25 cellular contexts compared by ENCODE assay signal in the genomic region with DNA sequence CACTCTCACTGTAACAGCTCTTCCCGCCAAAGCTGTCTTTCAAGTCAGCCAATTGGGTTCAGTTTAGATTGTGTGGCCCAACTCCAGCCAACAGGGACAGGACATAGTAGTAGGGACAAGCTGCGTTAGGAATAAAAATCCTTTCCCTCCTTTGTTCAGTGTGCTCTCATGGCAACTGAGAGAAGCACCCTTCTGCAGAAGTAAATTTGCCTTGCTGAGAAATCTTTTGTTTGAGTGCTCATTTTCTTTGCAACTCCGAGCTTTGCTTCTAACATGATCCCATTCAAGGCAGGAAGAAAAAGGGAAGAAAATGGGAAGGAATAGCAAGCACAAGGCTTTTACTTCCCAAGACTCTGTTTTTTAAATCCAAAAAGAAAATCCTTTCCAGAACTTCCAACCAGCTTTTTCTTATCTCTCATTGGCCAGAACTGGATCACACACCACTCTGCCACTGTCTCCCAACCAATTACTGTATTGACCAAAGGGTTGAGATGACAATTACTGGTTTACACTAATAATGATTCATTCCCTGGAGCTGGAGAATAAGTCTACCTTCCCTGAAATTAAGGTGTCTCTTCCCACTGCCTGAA. TPM values are rescaled to one million over a fixed set of nuclear protein-coding genes. Genes with fewer than 3 reads are reported as not detected.
DNase-seq lines count a peak whose midpoint lies in the region; ATAC-seq, FAIRE-seq and TF ChIP-seq lines count a peak whose summit lies in the region.
"Had no signal": no experiment of that assay in that cellular context is flagged by ENCODE, and none has a peak within 500 bp of the region (broad histone marks: within the 10 kb centered on the region; RNA-seq: fewer than 3 reads in every experiment).

No MANE protein-coding gene starts in this region.

- no peak overlapping the region for H3K4me3 ChIP-seq in GM12878
- H3K4me3 ChIP-seq in endothelial cell of umbilical vein (replicated peaks in 1 of 3; ENCODE audit: insufficient read depth in 1 of 3, low read depth in 1 of 3, low read length in 3 of 3): no peak overlapping the region
- H3K4me3 ChIP-seq in smooth muscle cell: no peak overlapping the region
- H3K4me3 ChIP-seq: HAP-1 had no signal

- no peaks in the 10 kb centered on the region for H3F3A ChIP-seq in smooth muscle cell (ENCODE audit: low read depth)

- H4K20me1 ChIP-seq in GM12878 (ENCODE audit: control insufficient read depth, insufficient read depth) (no peaks in the 10 kb centered on the region), endothelial cell of umbilical vein (replicated peaks; ENCODE audit: control insufficient read depth, extremely low read depth, insufficient read depth, low read length) (no peaks in the 10 kb centered on the region), smooth muscle cell (ENCODE audit: low read depth) (no peaks in the 10 kb centered on the region)

- CTCF ChIA-PET in GM12878 (lab: Yijun Ruan, JAX): interaction anchor here (1.0 kb wide), 1 partner anchor 89 kb away, joined by 3 read pairs; no protein-coding TSS in a partner anchor
- CTCF ChIA-PET in endothelial cell of umbilical vein (lab: Charles Lee): no interaction called here

- H3K27ac ChIP-seq in GM12878 (ENCODE audit: control insufficient read depth, insufficient read depth): no peak overlapping the region
- H3K27ac ChIP-seq in endothelial cell of umbilical vein (ENCODE audit: insufficient read depth, low read depth, low read length): no peak overlapping the region
- H3K27ac ChIP-seq in smooth muscle cell (ENCODE audit: low read depth): no peak overlapping the region
- H3K27ac ChIP-seq: KMS-11 had no signal

- H3K36me3 Mint-ChIP-seq in naive thymus-derived CD8-positive, alpha-beta T cell: peaks cover 0 to 19% (median 8%) of the 10 kb centered on the region in 3 donors
- H3K36me3 Mint-ChIP-seq: CD4-positive, CD25-positive, alpha-beta regulatory T cell had no signal

- RAD21 ChIA-PET in GM12878 (lab: Charles Lee; ENCODE audit: unreplicated experiment): no interaction called here

- no peak overlapping the region for H3K4me2 ChIP-seq in GM12878 (ENCODE audit: control insufficient read depth, insufficient read depth)
- H3K4me2 ChIP-seq in endothelial cell of umbilical vein (ENCODE audit: insufficient read depth, low read length): no peak overlapping the region
- H3K4me2 ChIP-seq in smooth muscle cell: no peak overlapping the region
- H3K4me2 ChIP-seq: KMS-11 had no signal

- POLR2A ChIA-PET in GM12878 (lab: Charles Lee): no interaction called here
- POLR2A ChIA-PET in endothelial cell of umbilical vein (lab: Charles Lee): no interaction called here
- POLR2A ChIA-PET in naive thymus-derived CD8-positive, alpha-beta T cell (lab: Charles Lee): no interaction called here

- no peak for TF ChIP-seq EP300 in GM12878 (IDR thresholded peaks at IDR 0.05; ENCODE audit: borderline replicate concordance in 1 of 2, control insufficient read depth in 1 of 2, low read depth in 2 of 2, low read length in 2 of 2)

- H3K9me3 ChIP-seq in GM12878 (replicated peaks; ENCODE audit: control insufficient read depth, insufficient read depth, low read length): peaks cover 19% of the 10 kb centered on the region
- no peaks in the 10 kb centered on the region for H3K9me3 ChIP-seq in endothelial cell of umbilical vein (replicated peaks; ENCODE audit: control insufficient read depth, insufficient read depth, low read length)
- no peaks in the 10 kb centered on the region for H3K9me3 ChIP-seq in smooth muscle cell (replicated peaks; ENCODE audit: low read depth)
- H3K9me3 ChIP-seq: BE2C, HAP-1 had no signal

- no peak overlapping the region for H3K4me3 Mint-ChIP-seq in naive thymus-derived CD8-positive, alpha-beta T cell
- H3K4me3 Mint-ChIP-seq: CD4-positive, CD25-positive, alpha-beta regulatory T cell; CD8-positive, alpha-beta memory T cell; HFFc6 had no signal

- TF ChIP-seq CTCF in GM12878 (IDR thresholded peaks at IDR 0.05 in 2 of 3, conservative IDR thresholded peaks at IDR 0.05 in 1 of 3; ENCODE audit: control insufficient read depth in 2 of 3, extremely low read depth in 1 of 3, insufficient read depth in 1 of 3, low read depth in 3 of 3, low read length in 3 of 3): no peak
- TF ChIP-seq CTCF in endothelial cell of umbilical vein (IDR thresholded peaks at IDR 0.05; ENCODE audit: extremely low read depth in 1 of 2, insufficient read depth in 1 of 2, low read depth in 1 of 2, low read length in 2 of 2): no peak
- no peak for TF ChIP-seq CTCF in smooth muscle cell (IDR thresholded peaks at IDR 0.05; ENCODE audit: borderline replicate concordance, insufficient read depth, poor library complexity, severe bottlenecking)

- dilution Hi-C loops in endothelial cell of umbilical vein (cut with MboI; ENCODE audit: extremely low pct_ligation_motif_present, low sequenced_read_pairs): no loop called here

- no peaks in the 10 kb centered on the region for H3K27me3 ChIP-seq in GM12878 (replicated peaks in 1 of 2; ENCODE audit: control insufficient read depth in 2 of 2, insufficient read depth in 2 of 2, low read length in 1 of 2)
- H3K27me3 ChIP-seq in endothelial cell of umbilical vein (ENCODE audit: control insufficient read depth in 2 of 2, insufficient read depth in 2 of 2, low read length in 2 of 2): peaks cover 5 to 19% of the 10 kb centered on the region in 2 experiments
- no peaks in the 10 kb centered on the region for H3K27me3 ChIP-seq in smooth muscle cell (ENCODE audit: low read depth)
- H3K27me3 ChIP-seq: BE2C had no signal

- intact Hi-C loops in GM12878 (cut with micrococcal nuclease; ENCODE audit: unreplicated experiment) (no loop called here), endothelial cell of umbilical vein (cut with micrococcal nuclease) (no loop called here)

- no peaks in the 10 kb centered on the region for H3K9me1 ChIP-seq in endothelial cell of umbilical vein (replicated peaks; ENCODE audit: control insufficient read depth, extremely low read depth, insufficient read depth, low read length)

- in situ Hi-C loops in GM12878 (cut with MboI): no loop called here

- FAIRE-seq in GM12878 (lab: Jason Lieb, UNC): no peak
- FAIRE-seq in endothelial cell of umbilical vein (lab: Jason Lieb, UNC): no peak
- FAIRE-seq: A204.1, GM12892, GM18507, HTR-8/SVneo had no signal

- H3K9ac ChIP-seq in GM12878 (ENCODE audit: control insufficient read depth, insufficient read depth, low read length) (no peak overlapping the region), endothelial cell of umbilical vein (replicated peaks; ENCODE audit: extremely low read depth, insufficient read depth, low read length) (no peak overlapping the region), smooth muscle cell (ENCODE audit: low read depth) (no peak overlapping the region)
- H3K9ac ChIP-seq: KMS-11 had no signal

- H3K4me1 ChIP-seq in GM12878 (ENCODE audit: control insufficient read depth, insufficient read depth, low read length): no peaks in the 10 kb centered on the region
- no peaks in the 10 kb centered on the region for H3K4me1 ChIP-seq in endothelial cell of umbilical vein (ENCODE audit: control insufficient read depth, extremely low read depth, insufficient read depth, low read length)
- H3K4me1 ChIP-seq in smooth muscle cell (ENCODE audit: low read depth): no peaks in the 10 kb centered on the region
- H3K4me1 ChIP-seq: BE2C, HAP-1 had no signal

- no peak for TF ChIP-seq RAD21 in GM12878 (IDR thresholded peaks at IDR 0.05; ENCODE audit: insufficient read depth, low read depth, low read length)

- BruUV-seq in GM12878 (replicated peaks; lab: Mats Ljungman, UMichigan): no TSS peak
- no TSS peak for BruUV-seq in endothelial cell of umbilical vein (replicated peaks; lab: Mats Ljungman, UMichigan)

- H3K4me1 Mint-ChIP-seq in naive thymus-derived CD8-positive, alpha-beta T cell: peaks cover 0 to 15% (median 10%) of the 10 kb centered on the region in 4 donors

- TF ChIP-seq POLR2A in GM12878 (IDR thresholded peaks at IDR 0.05; ENCODE audit: low read depth, low read length): no peak
- TF ChIP-seq POLR2A in endothelial cell of umbilical vein (IDR thresholded peaks at IDR 0.05; ENCODE audit: low read depth, low read length): no peak

- H3K27me3 Mint-ChIP-seq in naive thymus-derived CD8-positive, alpha-beta T cell: peaks cover under 1 to 17% (median 1%) of the 10 kb centered on the region in 5 donors

- H2AFZ ChIP-seq in GM12878 (ENCODE audit: control insufficient read depth, low read depth, low read length): no peak overlapping the region
- no peak overlapping the region for H2AFZ ChIP-seq in endothelial cell of umbilical vein (ENCODE audit: low read depth, low read length)
- peak overlapping the region; percentile 80 for H2AFZ ChIP-seq in smooth muscle cell (ENCODE audit: low read depth)

- H3K36me3 ChIP-seq in GM12878 (ENCODE audit: control insufficient read depth in 2 of 2, insufficient read depth in 2 of 2, low read length in 1 of 2) (no peaks in the 10 kb centered on the region), endothelial cell of umbilical vein (ENCODE audit: control insufficient read depth in 2 of 2, extremely low read depth in 1 of 2, insufficient read depth in 2 of 2, low read length in 2 of 2) (no peaks in the 10 kb centered on the region), smooth muscle cell (ENCODE audit: low read depth) (no peaks in the 10 kb centered on the region)
- H3K36me3 ChIP-seq: BE2C, HAP-1 had no signal

- WGBS in GM12878 (ENCODE audit: insufficient coverage, insufficient replicate concordance, low lambda C conversion rate, missing lambda C conversion rate): 76% methylated on average over 3 of the region's 3 CpGs
- WGBS in smooth muscle cell (ENCODE audit: low lambda C conversion rate): 44% methylated on average over 3 of the region's 3 CpGs

- peaks cover 11 to 57% (median 41%) of the 10 kb centered on the region in 9 donors for H3K9me3 Mint-ChIP-seq in naive thymus-derived CD8-positive, alpha-beta T cell

- H3K27ac Mint-ChIP-seq in naive thymus-derived CD8-positive, alpha-beta T cell: no peak overlapping the region
- H3K27ac Mint-ChIP-seq: CD4-positive, CD25-positive, alpha-beta regulatory T cell; HFFc6 had no signal

- DNase-seq in M059J (ENCODE audit: low read depth): peak; percentile 11
- DNase-seq in GM12878 (ENCODE audit: low read depth, low spot score): no peak
- peak; percentile 16 for DNase-seq in endothelial cell of umbilical vein (ENCODE audit: low read depth, low spot score)
- DNase-seq in smooth muscle cell (lab: John Stamatoyannopoulos, UW; ENCODE audit: unreplicated experiment): no peak
- no peak for DNase-seq in naive thymus-derived CD8-positive, alpha-beta T cell
- no peak for DNase-seq in foreskin melanocyte
- DNase-seq in HUDEP-2 (lab: John Stamatoyannopoulos, UW; ENCODE audit: unreplicated experiment in 76 of 76): no peak
- DNase-seq: ACHN; BE2C; C1 segment of cervical spinal cord; CD4-positive, CD25-positive, alpha-beta regulatory T cell; CD8-positive, alpha-beta memory T cell; COR-L47; DMS 273 treated with DMSO at 0.1 percent for 48 hours; DMS53; DND-41; EL; HFFc6 had no signal

- H3K79me2 ChIP-seq in GM12878 (ENCODE audit: control insufficient read depth, insufficient read depth, low read length): no peaks in the 10 kb centered on the region
- no peaks in the 10 kb centered on the region for H3K79me2 ChIP-seq in endothelial cell of umbilical vein (ENCODE audit: control insufficient read depth, insufficient read depth, low read length)
- H3K79me2 ChIP-seq in smooth muscle cell (ENCODE audit: low read depth): no peaks in the 10 kb centered on the region

- SMC1A ChIA-PET in GM12878 (lab: Charles Lee; ENCODE audit: uncharacterized antibody, unreplicated experiment): interaction anchor here (0.9 kb wide), 1 partner anchor 18 kb away, joined by 3 read pairs; no protein-coding TSS in a partner anchor

- ATAC-seq in GM12878: no peak
- no peak for ATAC-seq in naive thymus-derived CD8-positive, alpha-beta T cell

RNA-seq across cellular contexts. Expression of a gene that starts 52.7 kb away (rescaled TPM):
- 0.67 and 0.71 TPM in 2 replicates for total RNA-seq in M059J (2014; rRNA removed; shearing (Covaris generic))
- 23.8 and 25.7 TPM in 2 replicates for total RNA-seq in GM12878 (2013; cell fraction: nucleolus; rRNA removed)
- 21.3 and 22.0 TPM in 2 replicates for total RNA-seq in GM12878 (2014; rRNA removed)
- 9.2 and 10.1 TPM in 2 replicates for total RNA-seq in GM12878 (2014; rRNA removed; fragmentation: Illumina TruSeq; extraction: Trizol)
- 20.9 and 23.2 TPM in 2 replicates for total RNA-seq in GM12878 (2021)
- polyA plus RNA-seq in GM12878 (2011; ENCODE audit: low read depth): 8.4 TPM
- 34.2 and 35.3 TPM in 2 replicates for polyA plus RNA-seq in GM12878 (2011; rRNA removed)
- 34.9 and 44.9 TPM in 2 replicates for polyA plus RNA-seq in GM12878 (2011; cell fraction: cytosol; rRNA removed)
- 25.4 and 30.4 TPM in 2 replicates for polyA plus RNA-seq in GM12878 (2011; cell fraction: nucleus; rRNA removed)
- 14.9 and 16.3 TPM in 2 replicates for polyA plus RNA-seq in GM12878 (2012)
- 9.9 and 11.0 TPM in 2 replicates for polyA plus RNA-seq in GM12878 (2014; fragmentation: Illumina TruSeq; extraction: Trizol)
- 1 to 10 TPM in 1 of 2 experiments, under 1 TPM in 1; 0.66 to 2.3 TPM for polyA plus RNA-seq in GM12878 (2014; fragmentation: Nextera tagmentation; extraction: Ambion mirVana)
- 17.8 and 18.2 TPM in 2 replicates for polyA plus RNA-seq in GM12878 (2014; rRNA removed)
- 10 to 100 TPM; 37.7 to 38.1 TPM for polyA plus RNA-seq in GM12878 (2016; fragmentation: Nextera tagmentation; extraction: Ambion mirVana)
- 34.6 and 59.5 TPM in 2 replicates for polyA minus RNA-seq in GM12878 (2011; rRNA and poly(A)+ RNA removed)
- polyA minus RNA-seq in GM12878 (2011; cell fraction: cytosol; rRNA and poly(A)+ RNA removed): 21.9 and 22.6 TPM in 2 replicates
- 13.5 and 24.3 TPM in 2 replicates for polyA minus RNA-seq in GM12878 (2011; cell fraction: nucleus; rRNA and poly(A)+ RNA removed)
- 4.7 and 6.0 TPM in 2 replicates for total RNA-seq in endothelial cell of umbilical vein
- 8.5 and 8.9 TPM in 2 replicates for polyA plus RNA-seq in endothelial cell of umbilical vein
- 7.6 and 9.9 TPM in 2 replicates for polyA plus RNA-seq in endothelial cell of umbilical vein (2011; cell fraction: cytosol; rRNA removed)
- polyA plus RNA-seq in endothelial cell of umbilical vein (2011; cell fraction: nucleus; rRNA removed): 4.4 and 4.6 TPM in 2 replicates
- 5.2 and 6.5 TPM in 2 replicates for polyA plus RNA-seq in endothelial cell of umbilical vein (2012)
- 5.5 and 7.8 TPM in 2 replicates for polyA minus RNA-seq in endothelial cell of umbilical vein
- polyA minus RNA-seq in endothelial cell of umbilical vein (2011; cell fraction: cytosol; rRNA and poly(A)+ RNA removed): 0.82 TPM
- 3.3 and 5.2 TPM in 2 replicates for polyA minus RNA-seq in endothelial cell of umbilical vein (2011; cell fraction: nucleus; rRNA and poly(A)+ RNA removed)
- total RNA-seq in smooth muscle cell: 0.27 and 0.72 TPM in 2 replicates
- polyA plus RNA-seq in smooth muscle cell: 0.53 and 1.3 TPM in 2 replicates
- 1 to 10 TPM; 2.4 to 3.0 TPM for total RNA-seq in naive thymus-derived CD8-positive, alpha-beta T cell
- polyA plus RNA-seq in naive thymus-derived CD8-positive, alpha-beta T cell: 1 to 10 TPM; 1.7 to 8.0 (median 2.5) TPM
- total RNA-seq: H4 had no signal

Comparison
In these comparisons a context has a peak if more than half of its experiments do, and no peak if none do; other contexts are left out.
1. DNase-seq: peak in M059J (single experiment) and endothelial cell of umbilical vein (single experiment); none in GM12878 (single experiment), smooth muscle cell (single experiment), naive thymus-derived CD8-positive, alpha-beta T cell (0 of 10), foreskin melanocyte (single experiment) and HUDEP-2 (0 of 76).